Comparison of ENCODE assay signal across 22 cellular contexts in the genomic region with DNA sequence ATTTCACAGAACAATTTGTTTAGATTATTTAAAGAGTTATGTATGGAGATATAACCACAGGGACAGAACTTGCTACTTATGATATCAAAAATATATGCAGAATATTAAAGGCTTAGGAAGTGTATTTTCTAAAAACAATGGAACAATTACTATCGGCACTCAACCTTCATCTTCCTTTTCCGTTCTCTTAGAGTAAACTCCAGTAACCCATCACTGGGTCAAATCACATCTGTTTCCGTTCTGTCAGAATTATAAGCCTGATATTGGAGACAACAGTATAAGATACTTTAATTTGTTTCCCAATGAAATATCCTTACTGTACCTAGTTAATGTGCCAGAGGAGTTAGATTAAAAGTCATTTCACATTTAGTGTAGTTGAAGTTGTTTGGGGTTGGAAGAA.
"Had no signal": no experiment of that assay in that cellular context is flagged by ENCODE, and none has a peak within 500 bp of the region (broad histone marks: within the 10 kb centered on the region; RNA-seq: fewer than 3 reads in every experiment).

No MANE protein-coding gene starts in this region.

- H3K27me3 Mint-ChIP-seq: activated CD4-positive, alpha-beta T cell treated with anti-CD3 and anti-CD28 coated beads for 36 hours; activated naive CD4-positive, alpha-beta T cell treated with anti-CD3 and anti-CD28 coated beads, Interleukin-2, amount 10 ng/mL, durations not matched to agents 7 days and 5 days; dendritic cell treated with granulocyte-macrophage colony-stimulating factor and Interleukin-4, amounts not matched to agents 40 ng/mL and 50 ng/mL, for 4 days had no signal

- H3K9me3 ChIP-seq: mucosa of descending colon, neutrophil, testis had no signal

- H3K79me2 ChIP-seq: hepatocyte had no signal

- H3K27ac Mint-ChIP-seq: activated CD4-positive, alpha-beta T cell treated with anti-CD3 and anti-CD28 coated beads for 36 hours; activated naive CD4-positive, alpha-beta T cell treated with anti-CD3 and anti-CD28 coated beads, Interleukin-2, amount 10 ng/mL, durations not matched to agents 7 days and 5 days; dendritic cell treated with granulocyte-macrophage colony-stimulating factor and Interleukin-4, amounts not matched to agents 40 ng/mL and 50 ng/mL, for 4 days; nephron had no signal

- H3K9me3 Mint-ChIP-seq: activated naive CD4-positive, alpha-beta T cell treated with anti-CD3 and anti-CD28 coated beads, Interleukin-2, amount 10 ng/mL, durations not matched to agents 7 days and 5 days; dendritic cell treated with granulocyte-macrophage colony-stimulating factor and Interleukin-4, amounts not matched to agents 40 ng/mL and 50 ng/mL, for 4 days; nephron had no signal

- H3K4me3 ChIP-seq: hepatocyte, lung, mucosa of descending colon, testis had no signal

- H3K4me2 ChIP-seq: hepatocyte had no signal

- H2AFZ ChIP-seq: hepatocyte had no signal

- H3K27ac ChIP-seq: hepatocyte, neutrophil, testis had no signal

- H3K27me3 ChIP-seq: hepatocyte, neutrophil, testis had no signal

- DNase-seq: activated CD4-positive, alpha-beta T cell treated with anti-CD3 and anti-CD28 coated beads for 36 hours; activated CD4-positive, CD25-positive, alpha-beta regulatory T cell; activated CD8-positive, alpha-beta memory T cell treated with anti-CD3 and anti-CD28 coated beads for 24 hours; activated gamma-delta T cell; activated naive CD4-positive, alpha-beta T cell treated with anti-CD3 and anti-CD28 coated beads, Interleukin-2, amount 10 ng/mL, durations not matched to agents 7 days and 5 days; amygdala; central memory CD4-positive, alpha-beta T cell; effector CD8-positive, alpha-beta T cell; glutamatergic neuron; islet precursor cell; mucosa of descending colon; small intestine; stimulated activated CD4-positive, alpha-beta T cell treated with anti-CD3 and anti-CD28 coated beads, Interleukin-1b, Interleukin-23, amount 100 ng/mL, for 48 hours; stimulated activated naive CD4-positive, alpha-beta T cell treated with Interleukin-2 at 50 U/mL for 16 hours; testis; trophoblast cell had no signal

- H3K4me1 ChIP-seq: testis had no signal

- ATAC-seq: activated CD4-positive, alpha-beta T cell treated with anti-CD3 and anti-CD28 coated beads for 36 hours; mucosa of descending colon; sciatic nerve had no signal

- H3K4me1 Mint-ChIP-seq: activated CD4-positive, alpha-beta T cell treated with anti-CD3 and anti-CD28 coated beads for 36 hours; activated naive CD4-positive, alpha-beta T cell treated with anti-CD3 and anti-CD28 coated beads, Interleukin-2, amount 10 ng/mL, durations not matched to agents 7 days and 5 days; nephron had no signal

- H3K4me3 Mint-ChIP-seq: activated CD4-positive, alpha-beta T cell treated with anti-CD3 and anti-CD28 coated beads for 36 hours; activated naive CD4-positive, alpha-beta T cell treated with anti-CD3 and anti-CD28 coated beads, Interleukin-2, amount 10 ng/mL, durations not matched to agents 7 days and 5 days; dendritic cell treated with granulocyte-macrophage colony-stimulating factor and Interleukin-4, amounts not matched to agents 40 ng/mL and 50 ng/mL, for 4 days; nephron had no signal
